In genomic region chr22:19321757-19322156, GRCh38 we compare ENCODE assay signal across 27 cellular contexts.
"Had no signal": no experiment of that assay in that cellular context is flagged by ENCODE, and none has a peak within 500 bp of the region (broad histone marks: within the 10 kb centered on the region; RNA-seq: fewer than 3 reads in every experiment).

No MANE protein-coding gene starts in this region.

- H3K9ac ChIP-seq: KMS-11 had no signal

- H3K36me3 Mint-ChIP-seq: activated naive CD4-positive, alpha-beta T cell treated with anti-CD3 and anti-CD28 coated beads, Interleukin-2, amount 10 ng/mL, durations not matched to agents 7 days and 5 days had no signal

- H3K27me3 Mint-ChIP-seq: activated CD8-positive, alpha-beta T cell treated with anti-CD3 and anti-CD28 coated beads for 36 hours; activated naive CD8-positive, alpha-beta T cell treated with anti-CD3 and anti-CD28 coated beads for 36 hours; T-cell had no signal

- H3K4me3 Mint-ChIP-seq: activated CD8-positive, alpha-beta T cell treated with anti-CD3 and anti-CD28 coated beads for 36 hours; activated naive CD4-positive, alpha-beta T cell treated with anti-CD3 and anti-CD28 coated beads, Interleukin-2, amount 10 ng/mL, durations not matched to agents 7 days and 5 days; activated naive CD8-positive, alpha-beta T cell treated with anti-CD3 and anti-CD28 coated beads for 36 hours; activated T-cell treated with anti-CD3 and anti-CD28 coated beads, Interleukin-2, amount 50 U/mL, for 72 hours; T-cell had no signal

- H3K27ac ChIP-seq: brain microvascular endothelial cell, cardiac muscle cell, KMS-11, Peyer's patch, RWPE1, WERI-Rb-1 had no signal

- H3K36me3 ChIP-seq: brain microvascular endothelial cell, cardiac muscle cell, MG63, Peyer's patch, WERI-Rb-1 had no signal

- H3K27ac Mint-ChIP-seq: activated CD8-positive, alpha-beta T cell treated with anti-CD3 and anti-CD28 coated beads for 36 hours; activated naive CD4-positive, alpha-beta T cell treated with anti-CD3 and anti-CD28 coated beads, Interleukin-2, amount 10 ng/mL, durations not matched to agents 7 days and 5 days; activated naive CD8-positive, alpha-beta T cell treated with anti-CD3 and anti-CD28 coated beads for 36 hours; activated T-cell treated with anti-CD3 and anti-CD28 coated beads, Interleukin-2, amount 50 U/mL, for 72 hours; activated T-helper 2 cell treated with anti-CD3 and anti-CD28 coated beads, Interferon-gamma antibody, Interleukin-2, Interleukin-4, amounts not matched to agents 10 μg/mL and 5 μg/mL and 100 μg/mL, durations not matched to agents 14 hours and 24 hours and 36 hours; T-cell had no signal

- H3K27me3 ChIP-seq: brain microvascular endothelial cell, cardiac muscle cell, MG63, Peyer's patch had no signal

- H3K4me3 ChIP-seq: cardiac muscle cell, MG63, Peyer's patch had no signal

- DNase-seq: activated CD4-positive, alpha-beta T cell treated with anti-CD3 and anti-CD28 coated beads for 4 hours; activated CD8-positive, alpha-beta memory T cell treated with anti-CD3 and anti-CD28 coated beads, Interleukin-2, amount 50 U/mL, for 4 hours; activated CD8-positive, alpha-beta T cell treated with anti-CD3 and anti-CD28 coated beads for 36 hours; activated gamma-delta T cell treated with Interleukin-2 at 50 U/mL for 16 hours; activated naive CD4-positive, alpha-beta T cell treated with anti-CD3 and anti-CD28 coated beads, Interleukin-2, amount 10 ng/mL, durations not matched to agents 7 days and 5 days; activated naive CD8-positive, alpha-beta T cell treated with anti-CD3 and anti-CD28 coated beads for 36 hours; activated T-cell treated with anti-CD3 and anti-CD28 coated beads, Interleukin-2, amount 50 U/mL, for 72 hours; brain microvascular endothelial cell; MG63; NCI-H1092 treated with DMSO at 0.1 percent for 48 hours; NCI-H1417 treated with DMSO at 0.1 percent for 48 hours; NCI-H1694; NCI-H2029 treated with DMSO at 0.1 percent for 48 hours; NCI-H345; NCI-H510A treated with DMSO at 0.1 percent for 48 hours; NCI-H69; Peyer's patch; Right ventricle myocardium superior; T-cell; T-helper 2 cell; T1000; WERI-Rb-1 had no signal

- H3K4me1 ChIP-seq: Peyer's patch had no signal

- H3K4me1 Mint-ChIP-seq: activated naive CD4-positive, alpha-beta T cell treated with anti-CD3 and anti-CD28 coated beads, Interleukin-2, amount 10 ng/mL, durations not matched to agents 7 days and 5 days; activated naive CD8-positive, alpha-beta T cell treated with anti-CD3 and anti-CD28 coated beads for 36 hours; T-cell had no signal

- ATAC-seq: activated CD4-positive, CD25-positive, alpha-beta regulatory T cell treated with anti-CD3 and anti-CD28 coated beads, Interleukin-2, amount 50 U/mL, for 24 hours; activated CD8-positive, alpha-beta T cell treated with anti-CD3 and anti-CD28 coated beads for 36 hours; activated T-cell treated with anti-CD3 and anti-CD28 coated beads, Interleukin-2, amount 50 U/mL, for 72 hours; T-cell had no signal
